In the genomic region with DNA sequence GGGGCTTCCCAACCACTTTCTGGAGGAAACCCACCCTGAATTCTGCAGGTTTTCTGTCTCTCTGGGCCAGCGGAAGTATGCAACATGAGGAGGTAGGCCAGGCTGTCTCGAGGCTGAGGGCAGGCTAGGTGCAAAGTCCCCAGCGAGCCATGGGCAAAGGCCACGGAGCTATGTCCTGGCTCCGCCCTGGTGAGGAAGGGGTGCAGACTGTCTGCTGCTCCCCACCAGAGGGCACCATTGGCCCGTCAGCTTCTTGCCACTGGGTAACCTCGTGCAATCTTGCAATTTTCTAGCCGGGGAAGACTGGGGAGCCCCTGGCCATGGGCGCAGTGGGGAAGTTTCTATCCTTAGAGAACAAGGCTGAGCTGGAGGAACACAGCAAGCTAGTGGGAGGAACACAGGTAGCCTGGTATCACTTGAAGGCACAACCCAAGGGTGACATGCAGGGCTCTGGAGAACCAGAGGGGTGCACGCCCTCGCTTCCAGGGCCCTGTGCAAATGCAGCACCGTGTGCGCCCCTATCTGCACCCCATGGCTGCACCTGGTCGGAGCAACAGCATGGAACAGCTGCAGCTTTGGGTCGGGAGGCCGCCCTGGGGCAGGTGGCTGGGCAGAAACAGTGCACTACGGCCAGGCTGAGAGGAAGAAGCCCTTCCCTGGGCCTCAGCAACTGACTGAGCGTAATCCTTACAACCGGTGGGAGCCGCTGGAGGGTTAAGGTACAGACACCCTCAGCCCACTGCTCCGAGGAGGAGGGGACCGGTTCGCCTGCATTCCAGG, we compare ENCODE assay signal across 7 cellular contexts.
DNase-seq lines count a peak whose midpoint lies in the region; ATAC-seq lines count a peak whose summit lies in the region.

No MANE protein-coding gene starts in this region.

- no peaks in the 10 kb centered on the region for H3K27me3 ChIP-seq in layer of hippocampus (ENCODE audit: control insufficient read depth, insufficient read depth, low read length)

- peak; percentile 51 for DNase-seq in NCI-H510A (lab: John Stamatoyannopoulos, UW)
- peak; percentile 94 for DNase-seq in activated CD4-positive, alpha-beta T cell treated with anti-CD3 and anti-CD28 coated beads for 48 hours
- DNase-seq in stimulated activated CD4-positive, alpha-beta T cell treated with anti-CD3 and anti-CD28 coated beads, Interleukin-1b, Interleukin-23, amount 100 ng/mL, for 4 hours (ENCODE audit: low read depth in 2 of 2): peak; percentile 87

- peak; percentile 60 for ATAC-seq in GM18858 (IDR thresholded peaks at IDR 0.05; ENCODE audit: unreplicated experiment)
- peak; percentile 75 for ATAC-seq in HG03280 (IDR thresholded peaks at IDR 0.05; ENCODE audit: unreplicated experiment)

- H3K27ac ChIP-seq in cingulate gyrus (ENCODE audit: low read depth, low read length): peak overlapping the region; percentile 39
- peak overlapping the region; percentile 1 for H3K27ac ChIP-seq in layer of hippocampus (ENCODE audit: low read depth, low read length)

Comparison
In these comparisons a context has a peak if more than half of its experiments do, and no peak if none do; other contexts are left out.
1. Peak in every context shown above with its lines: DNase-seq, ATAC-seq and H3K27ac ChIP-seq.